In genomic region chr17:50181601-50182345, GRCh38 we compare ENCODE assay signal across 9 cellular contexts.
DNase-seq lines count a peak whose midpoint lies in the region; ATAC-seq and TF ChIP-seq lines count a peak whose summit lies in the region.
"Had no signal": no experiment of that assay in that cellular context is flagged by ENCODE, and none has a peak within 500 bp of the region (broad histone marks: within the 10 kb centered on the region; RNA-seq: fewer than 3 reads in every experiment).

No MANE protein-coding gene starts in this region.

- peaks cover 3% of the 10 kb centered on the region for H3K79me2 ChIP-seq in ACC112 (ENCODE audit: control insufficient read depth, insufficient read depth, low read length, unreplicated experiment)

- in situ Hi-C loops in GM13976 (cut with MboI; ENCODE audit: low sequenced_read_pairs, unreplicated experiment), result no loop called here

- H3K4me1 ChIP-seq in ACC112 (ENCODE audit: control insufficient read depth, insufficient read depth, low read length, unreplicated experiment), result peaks cover 41% of the 10 kb centered on the region

- TF ChIP-seq CTCF in GM13976 (IDR thresholded peaks at IDR 0.05; ENCODE audit: borderline replicate concordance, control extremely low read depth, extremely low read depth, insufficient read depth, missing control alignments), result no peak

- peaks cover 8% of the 10 kb centered on the region; the same call in 1 of the 2 replicates for H3K36me3 ChIP-seq in ACC112 (ENCODE audit: insufficient read depth, low read length)

- peak overlapping the region; percentile 92 for H3K27ac ChIP-seq in ACC112 (ENCODE audit: low read depth, low read length)

- H3K4me3 ChIP-seq in ACC112 (ENCODE audit: low read depth, low read length), result no peak overlapping the region

- H2AFZ ChIP-seq in ACC112 (ENCODE audit: low read length, unreplicated experiment), result no peak overlapping the region

- peak; percentile 63 for DNase-seq in iris pigment epithelial cell (ENCODE audit: low read depth)
- DNase-seq in GM13976 (ENCODE audit: low spot score), result no peak
- no peak for DNase-seq in central memory CD4-positive, alpha-beta T cell
- DNase-seq: activated naive CD4-positive, alpha-beta T cell treated with anti-CD3 and anti-CD28 coated beads for 36 hours; trophoblast cell had no signal

- ATAC-seq in SK-N-SH treated with all-trans-retinoic acid at 6 μM for 48 hours, result peak; percentile 0
- ATAC-seq in GM19467 (IDR thresholded peaks at IDR 0.05; ENCODE audit: unreplicated experiment), result no peak
- ATAC-seq: activated CD4-positive, CD25-positive, alpha-beta regulatory T cell treated with anti-CD3 and anti-CD28 coated beads, Interleukin-2, amount 50 U/mL, for 24 hours had no signal

- no peaks in the 10 kb centered on the region for H3K27me3 ChIP-seq in ACC112 (ENCODE audit: insufficient read depth, low read length)

TF ChIP-seq in SK-N-SH treated with all-trans-retinoic acid at 6 μM for 48 hours, 23 proteins besides CTCF, POLR2A, EP300 and RAD21:
- TF ChIP-seq PATZ1 (CRISPR knock-in tag; IDR thresholded peaks at IDR 0.05; ENCODE audit: borderline replicate concordance), result no peak
- no peak for TF ChIP-seq TCF4 (CRISPR knock-in tag; IDR thresholded peaks at IDR 0.05; ENCODE audit: borderline replicate concordance)
- no peak for TF ChIP-seq BACH2 (CRISPR knock-in tag; IDR thresholded peaks at IDR 0.05; ENCODE audit: borderline replicate concordance)
- TF ChIP-seq TOX (CRISPR knock-in tag; IDR thresholded peaks at IDR 0.05; ENCODE audit: borderline replicate concordance), result no peak
- TF ChIP-seq TSHZ2 (CRISPR knock-in tag; IDR thresholded peaks at IDR 0.05), result no peak
- no peak for TF ChIP-seq RARB (CRISPR knock-in tag; IDR thresholded peaks at IDR 0.05)
- no peak for TF ChIP-seq ESRRG (CRISPR knock-in tag; IDR thresholded peaks at IDR 0.05)
- TF ChIP-seq POU6F1 (CRISPR knock-in tag; IDR thresholded peaks at IDR 0.05; ENCODE audit: borderline replicate concordance, low read depth), result no peak
- TF ChIP-seq GLIS3 (CRISPR knock-in tag; IDR thresholded peaks at IDR 0.05), result no peak
- no peak for TF ChIP-seq ISL1 (CRISPR knock-in tag; IDR thresholded peaks at IDR 0.05)
- TF ChIP-seq CSDC2 (CRISPR knock-in tag; IDR thresholded peaks at IDR 0.05), result no peak
- no peak for TF ChIP-seq ZNF8 (CRISPR knock-in tag; IDR thresholded peaks at IDR 0.05)
- no peak for TF ChIP-seq ZFP30 (CRISPR knock-in tag; IDR thresholded peaks at IDR 0.05)
- TF ChIP-seq ZNF565 (CRISPR knock-in tag; conservative IDR thresholded peaks at IDR 0.05; ENCODE audit: low read depth), result no peak
- TF ChIP-seq OSR1 (CRISPR knock-in tag; IDR thresholded peaks at IDR 0.05), result no peak
- no peak for TF ChIP-seq ARNTL (CRISPR knock-in tag; IDR thresholded peaks at IDR 0.05; ENCODE audit: borderline replicate concordance, low read depth)
- TF ChIP-seq PPARA (CRISPR knock-in tag; IDR thresholded peaks at IDR 0.05; ENCODE audit: borderline replicate concordance), result no peak
- TF ChIP-seq CREB5 (CRISPR knock-in tag; IDR thresholded peaks at IDR 0.05; ENCODE audit: low read depth), result no peak
- TF ChIP-seq, protein P1, sequence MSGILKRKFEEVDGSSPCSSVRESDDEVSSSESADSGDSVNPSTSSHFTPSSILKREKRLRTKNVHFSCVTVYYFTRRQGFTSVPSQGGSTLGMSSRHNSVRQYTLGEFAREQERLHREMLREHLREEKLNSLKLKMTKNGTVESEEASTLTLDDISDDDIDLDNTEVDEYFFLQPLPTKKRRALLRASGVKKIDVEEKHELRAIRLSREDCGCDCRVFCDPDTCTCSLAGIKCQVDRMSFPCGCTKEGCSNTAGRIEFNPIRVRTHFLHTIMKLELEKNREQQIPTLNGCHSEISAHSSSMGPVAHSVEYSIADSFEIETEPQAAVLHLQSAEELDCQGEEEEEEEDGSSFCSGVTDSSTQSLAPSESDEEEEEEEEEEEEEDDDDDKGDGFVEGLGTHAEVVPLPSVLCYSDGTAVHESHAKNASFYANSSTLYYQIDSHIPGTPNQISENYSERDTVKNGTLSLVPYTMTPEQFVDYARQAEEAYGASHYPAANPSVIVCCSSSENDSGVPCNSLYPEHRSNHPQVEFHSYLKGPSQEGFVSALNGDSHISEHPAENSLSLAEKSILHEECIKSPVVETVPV (CRISPR knock-in tag; IDR thresholded peaks at IDR 0.05), result no peak
- TF ChIP-seq ZFP3 (CRISPR knock-in tag; IDR thresholded peaks at IDR 0.05), result no peak
TF ChIP-seq in SK-N-SH treated with all-trans-retinoic acid at 6 μM for 48 hours: peak in this region for 0.
